21 cellular contexts compared by ENCODE assay signal in genomic region chr13:99559560-99559959, GRCh38. TPM values are rescaled to one million over a fixed set of nuclear protein-coding genes. Genes with fewer than 3 reads are reported as not detected.
DNase-seq lines count a peak whose midpoint lies in the region; ATAC-seq and TF ChIP-seq lines count a peak whose summit lies in the region.
"Had no signal": no experiment of that assay in that cellular context is flagged by ENCODE, and none has a peak within 500 bp of the region (broad histone marks: within the 10 kb centered on the region; RNA-seq: fewer than 3 reads in every experiment).

No MANE protein-coding gene starts in this region.

- H3K9me3 ChIP-seq in mammary epithelial cell (replicated peaks; ENCODE audit: insufficient read depth, low read length), result no peaks in the 10 kb centered on the region
- no peaks in the 10 kb centered on the region for H3K9me3 ChIP-seq in breast epithelium
- H3K9me3 ChIP-seq in liver (ENCODE audit: control insufficient read depth in 4 of 4, low read length in 3 of 4), result no peaks in the 10 kb centered on the region
- H3K9me3 ChIP-seq in esophagus muscularis mucosa, result no peaks in the 10 kb centered on the region

- no peak overlapping the region for H3K4me3 ChIP-seq in mammary epithelial cell (replicated peaks in 1 of 3; ENCODE audit: insufficient read depth in 1 of 3, low read depth in 2 of 3, low read length in 3 of 3)
- no peak overlapping the region for H3K4me3 ChIP-seq in breast epithelium
- H3K4me3 ChIP-seq in liver (ENCODE audit: low read depth in 1 of 3, low read length in 3 of 3), result no peak overlapping the region
- H3K4me3 ChIP-seq in esophagus muscularis mucosa, result no peak overlapping the region
- H3K4me3 ChIP-seq: PC-9 had no signal

- H3K9me3 Mint-ChIP-seq in chondrocyte (ENCODE audit: low read depth), result no peaks in the 10 kb centered on the region
- no peaks in the 10 kb centered on the region for H3K9me3 Mint-ChIP-seq in activated T-helper 1 cell treated with anti-CD3 and anti-CD28 coated beads, Interleukin-12 subunit alpha, Interleukin-12 subunit beta, Interleukin-2, Interleukin-4 antibody, amounts not matched to agents 30 ng/mL and 10 ng/mL and 1 ng/mL, durations not matched to agents 14 hours and 24 hours and 36 hours
- H3K9me3 Mint-ChIP-seq: CD8-positive, alpha-beta memory T cell had no signal

- dilution Hi-C loops in mammary epithelial cell (cut with HindIII; ENCODE audit: low sequenced_read_pairs), result no loop called here

- WGBS in mammary epithelial cell (ENCODE audit: low coverage, missing lambda C conversion rate), result 77% methylated on average over 2 of the region's 2 CpGs
- WGBS in liver, result 32% methylated on average over 2 of the region's 2 CpGs
- 56% methylated on average over 2 of the region's 2 CpGs for WGBS in esophagus muscularis mucosa

- no peak overlapping the region for H3K9ac ChIP-seq in mammary epithelial cell (ENCODE audit: insufficient read depth, low read length)
- peak overlapping the region; percentile 16 to 74 for H3K9ac ChIP-seq in liver (ENCODE audit: low read depth in 1 of 2, low read length in 2 of 2)

- no peak overlapping the region for H3K4me3 Mint-ChIP-seq in chondrocyte (ENCODE audit: unreplicated experiment)
- no peak overlapping the region for H3K4me3 Mint-ChIP-seq in activated T-helper 1 cell treated with anti-CD3 and anti-CD28 coated beads, Interleukin-12 subunit alpha, Interleukin-12 subunit beta, Interleukin-2, Interleukin-4 antibody, amounts not matched to agents 30 ng/mL and 10 ng/mL and 1 ng/mL, durations not matched to agents 14 hours and 24 hours and 36 hours
- H3K4me3 Mint-ChIP-seq: CD8-positive, alpha-beta memory T cell had no signal

- TF ChIP-seq POLR2A in breast epithelium (IDR thresholded peaks at IDR 0.05), result no peak
- no peak for TF ChIP-seq POLR2A in esophagus muscularis mucosa (IDR thresholded peaks at IDR 0.05; ENCODE audit: low read depth)

- peaks cover 27% of the 10 kb centered on the region for H3K36me3 Mint-ChIP-seq in chondrocyte (ENCODE audit: low read depth)
- peaks cover 38% of the 10 kb centered on the region for H3K36me3 Mint-ChIP-seq in activated T-helper 1 cell treated with anti-CD3 and anti-CD28 coated beads, Interleukin-12 subunit alpha, Interleukin-12 subunit beta, Interleukin-2, Interleukin-4 antibody, amounts not matched to agents 30 ng/mL and 10 ng/mL and 1 ng/mL, durations not matched to agents 14 hours and 24 hours and 36 hours (ENCODE audit: low read depth)

- TF ChIP-seq RAD21 in liver (IDR thresholded peaks at IDR 0.05), result peak; percentile 26 to 54

- no peak overlapping the region for H2AFZ ChIP-seq in mammary epithelial cell (ENCODE audit: low read depth, low read length)
- H2AFZ ChIP-seq: PC-9 had no signal

- H3K4me2 ChIP-seq in mammary epithelial cell (ENCODE audit: insufficient read depth, low read depth, low read length), result no peak overlapping the region
- H3K4me2 ChIP-seq: PC-9 had no signal

- H3K27me3 ChIP-seq in mammary epithelial cell (ENCODE audit: insufficient read depth, low read length) (no peaks in the 10 kb centered on the region), breast epithelium (no peaks in the 10 kb centered on the region), liver (ENCODE audit: control insufficient read depth in 4 of 4, insufficient read depth in 4 of 4, low read length in 3 of 4) (no peaks in the 10 kb centered on the region), esophagus muscularis mucosa (no peaks in the 10 kb centered on the region)

- in situ Hi-C loops in mammary epithelial cell (cut with MboI; ENCODE audit: low sequenced_read_pairs in 2 of 2), result no loop called here

- peaks cover 14% of the 10 kb centered on the region for H3K4me1 Mint-ChIP-seq in chondrocyte (ENCODE audit: low read depth)
- peaks cover 13% of the 10 kb centered on the region for H3K4me1 Mint-ChIP-seq in activated T-helper 1 cell treated with anti-CD3 and anti-CD28 coated beads, Interleukin-12 subunit alpha, Interleukin-12 subunit beta, Interleukin-2, Interleukin-4 antibody, amounts not matched to agents 30 ng/mL and 10 ng/mL and 1 ng/mL, durations not matched to agents 14 hours and 24 hours and 36 hours (ENCODE audit: low read depth)

- peaks cover 11% of the 10 kb centered on the region for H3K36me3 ChIP-seq in mammary epithelial cell (ENCODE audit: insufficient read depth, low read length)
- peaks cover 3% of the 10 kb centered on the region for H3K36me3 ChIP-seq in breast epithelium
- H3K36me3 ChIP-seq in liver (ENCODE audit: control insufficient read depth in 4 of 4, insufficient read depth in 3 of 4, low read depth in 1 of 4, low read length in 3 of 4), result peaks cover 3 to 17% (median 11%) of the 10 kb centered on the region in 4 donors
- H3K36me3 ChIP-seq in esophagus muscularis mucosa, result peaks cover 13 to 80% (median 44%) of the 10 kb centered on the region in 4 donors

- no peak for TF ChIP-seq EP300 in esophagus muscularis mucosa (IDR thresholded peaks at IDR 0.05)

- no TSS peak for BruUV-seq in mammary epithelial cell (replicated peaks; lab: Mats Ljungman, UMichigan)

- DNase-seq in mammary epithelial cell (peak; percentile 6), breast epithelium (ENCODE audit: low spot score in 2 of 2) (no peak), chondrocyte (ENCODE audit: low spot score) (no peak), esophagus muscularis mucosa (ENCODE audit: extremely low spot score) (no peak)
- no peak for DNase-seq in activated T-helper 1 cell treated with anti-CD3 and anti-CD28 coated beads, Interleukin-12 subunit alpha, Interleukin-12 subunit beta, Interleukin-2, Interleukin-4 antibody, amounts not matched to agents 30 ng/mL and 10 ng/mL and 1 ng/mL, durations not matched to agents 14 hours and 24 hours and 36 hours (ENCODE audit: low spot score)
- DNase-seq: CD8-positive, alpha-beta memory T cell; DMS53; EL; GF-D8; KBM-7; MM.1S; NCI-H1694; NCI-H2081; NCI-H2171; NCI-H524 treated with DMSO at 0.1 percent for 48 hours; PC-9; RPMI8226; SHP77 had no signal

- intact Hi-C loops in mammary epithelial cell (cut with micrococcal nuclease) (no loop called here), breast epithelium (cut with DNase I; ENCODE audit: low total_unique reads) (no loop called here), esophagus muscularis mucosa (cut with DNase I) (no loop called here)
- intact Hi-C loops in activated T-helper 1 cell treated with anti-CD3 and anti-CD28 coated beads, Interleukin-12 subunit alpha, Interleukin-12 subunit beta, Interleukin-2, Interleukin-4 antibody, amounts not matched to agents 30 ng/mL and 10 ng/mL and 1 ng/mL, durations not matched to agents 14 hours and 24 hours and 36 hours (cut with micrococcal nuclease), result no loop called here

- TF ChIP-seq CTCF in mammary epithelial cell (conservative IDR thresholded peaks at IDR 0.05 in 1 of 2, IDR thresholded peaks at IDR 0.05 in 1 of 2; ENCODE audit: extremely low read depth in 1 of 2, insufficient read depth in 1 of 2, low read depth in 1 of 2, low read length in 2 of 2), result no peak
- TF ChIP-seq CTCF in breast epithelium (IDR thresholded peaks at IDR 0.05), result no peak
- no peak for TF ChIP-seq CTCF in chondrocyte (IDR thresholded peaks at IDR 0.05)
- TF ChIP-seq CTCF in liver (IDR thresholded peaks at IDR 0.05; ENCODE audit: low read depth, low read length, missing input control), result no peak
- TF ChIP-seq CTCF in esophagus muscularis mucosa (IDR thresholded peaks at IDR 0.05), result no peak

- H3K27ac Mint-ChIP-seq in chondrocyte (ENCODE audit: unreplicated experiment), result peak overlapping the region; percentile 29
- no peak overlapping the region for H3K27ac Mint-ChIP-seq in activated T-helper 1 cell treated with anti-CD3 and anti-CD28 coated beads, Interleukin-12 subunit alpha, Interleukin-12 subunit beta, Interleukin-2, Interleukin-4 antibody, amounts not matched to agents 30 ng/mL and 10 ng/mL and 1 ng/mL, durations not matched to agents 14 hours and 24 hours and 36 hours

- no peak for ATAC-seq in GM18867 (IDR thresholded peaks at IDR 0.05; ENCODE audit: unreplicated experiment)

- H3K4me1 ChIP-seq in mammary epithelial cell (ENCODE audit: insufficient read depth, low read length) (no peaks in the 10 kb centered on the region), breast epithelium (no peaks in the 10 kb centered on the region), liver (ENCODE audit: control insufficient read depth in 4 of 4, insufficient read depth in 4 of 4, low read length in 3 of 4) (peaks cover 1 to 28% (median 14%) of the 10 kb centered on the region in 4 donors), esophagus muscularis mucosa (peaks cover 0 to 13% (median 10%) of the 10 kb centered on the region in 4 donors)

- no peaks in the 10 kb centered on the region for H4K20me1 ChIP-seq in mammary epithelial cell (ENCODE audit: insufficient read depth, low read length)

- no peaks in the 10 kb centered on the region for H3K79me2 ChIP-seq in mammary epithelial cell (ENCODE audit: insufficient read depth, low read length)

- H3K27me3 Mint-ChIP-seq in chondrocyte (ENCODE audit: low read depth), result no peaks in the 10 kb centered on the region
- H3K27me3 Mint-ChIP-seq in activated T-helper 1 cell treated with anti-CD3 and anti-CD28 coated beads, Interleukin-12 subunit alpha, Interleukin-12 subunit beta, Interleukin-2, Interleukin-4 antibody, amounts not matched to agents 30 ng/mL and 10 ng/mL and 1 ng/mL, durations not matched to agents 14 hours and 24 hours and 36 hours (ENCODE audit: insufficient read depth), result no peaks in the 10 kb centered on the region
- H3K27me3 Mint-ChIP-seq: CD8-positive, alpha-beta memory T cell had no signal

- CTCF ChIA-PET in mammary epithelial cell (lab: Charles Lee; ENCODE audit: low non-redundant PET), result no interaction called here

- H3K27ac ChIP-seq in mammary epithelial cell (ENCODE audit: insufficient read depth, low read depth, low read length), result no peak overlapping the region
- no peak overlapping the region for H3K27ac ChIP-seq in breast epithelium
- H3K27ac ChIP-seq in liver (ENCODE audit: low read depth in 1 of 2, low read length in 2 of 2), result peak overlapping the region; percentile 63 to 82
- H3K27ac ChIP-seq in esophagus muscularis mucosa (replicated peaks in 1 of 4), result no peak overlapping the region
- H3K27ac ChIP-seq: C4-2B, PC-9 had no signal

RNA-seq across cellular contexts. Expression of gene CLYBL, which starts 46.9 kb away (rescaled TPM):
- 1 to 10 TPM; 2.8 to 3.5 TPM for total RNA-seq in mammary epithelial cell
- 1.3 TPM for polyA plus RNA-seq in mammary epithelial cell
- polyA minus RNA-seq in mammary epithelial cell, result not detected
- 1 to 10 TPM; 5.1 to 8.2 (median 5.1) TPM for total RNA-seq in breast epithelium
- 3.3 to 7.0 TPM (median 3.9 TPM) in 3 replicates for total RNA-seq in chondrocyte
- 10 to 100 TPM in 1 of 2 donors, 1 to 10 TPM in 1; 8.2 to 19.5 TPM for total RNA-seq in liver
- 10 to 100 TPM; 22.2 to 31.1 TPM for polyA plus RNA-seq in liver
- total RNA-seq in activated T-helper 1 cell treated with anti-CD3 and anti-CD28 coated beads, Interleukin-12 subunit alpha, Interleukin-12 subunit beta, Interleukin-2, Interleukin-4 antibody, amounts not matched to agents 30 ng/mL and 10 ng/mL and 1 ng/mL, durations not matched to agents 14 hours and 24 hours and 36 hours, result 1.8 and 2.1 TPM in 2 replicates
- total RNA-seq in esophagus muscularis mucosa, result 10 to 100 TPM in 2 of 4 donors, 1 to 10 TPM in 2; 7.5 to 11.7 (median 9.4) TPM

RNA-seq across cellular contexts. Expression of gene TM9SF2, which starts 58.3 kb away (rescaled TPM):
- total RNA-seq in mammary epithelial cell (100 to 1,000 TPM in 1 of 2 donors, 10 to 100 TPM in 1; 87.8 to 143 TPM), breast epithelium (100 to 1,000 TPM in 2 of 3 donors, 10 to 100 TPM in 1; 95.1 to 155 (median 107) TPM), chondrocyte (122 to 147 TPM (median 125 TPM) in 3 replicates), liver (100 to 1,000 TPM; 105 to 112 TPM), esophagus muscularis mucosa (10 to 100 TPM; 65.6 to 86.9 (median 71.8) TPM)
- polyA plus RNA-seq in mammary epithelial cell (74.9 TPM), liver (10 to 100 TPM; 70.2 to 92.9 TPM)
- polyA minus RNA-seq in mammary epithelial cell, result 80.6 TPM
- total RNA-seq in activated T-helper 1 cell treated with anti-CD3 and anti-CD28 coated beads, Interleukin-12 subunit alpha, Interleukin-12 subunit beta, Interleukin-2, Interleukin-4 antibody, amounts not matched to agents 30 ng/mL and 10 ng/mL and 1 ng/mL, durations not matched to agents 14 hours and 24 hours and 36 hours, result 59.1 and 62.6 TPM in 2 replicates

Comparison
In these comparisons a context has a peak if more than half of its experiments do, and no peak if none do; other contexts are left out.
1. H3K27ac ChIP-seq: peak in liver (2 of 2); none in mammary epithelial cell (single experiment), breast epithelium (0 of 2) and esophagus muscularis mucosa (0 of 4).